2 cellular contexts compared by ENCODE assay signal in genomic region chr21:30740462-30740861, GRCh38.
TF ChIP-seq lines count a peak whose summit lies in the region.

No MANE protein-coding gene starts in this region.

TF ChIP-seq in HepG2, 621 proteins besides CTCF, POLR2A, EP300 and RAD21:
- TF ChIP-seq ZNF501 (CRISPR knock-in tag; IDR thresholded peaks at IDR 0.05) (no peak), POLR2AphosphoS5 (IDR thresholded peaks at IDR 0.05; ENCODE audit: low read depth, low read length) (no peak), FOXM1 (CRISPR knock-in tag; IDR thresholded peaks at IDR 0.05) (no peak), E2F1 (CRISPR knock-in tag; IDR thresholded peaks at IDR 0.05) (no peak), ZNF704 (CRISPR knock-in tag; IDR thresholded peaks at IDR 0.05; ENCODE audit: borderline replicate concordance) (no peak), AFF4 (CRISPR knock-in tag; IDR thresholded peaks at IDR 0.05) (no peak), ZNF510 (CRISPR knock-in tag; IDR thresholded peaks at IDR 0.05; ENCODE audit: low read depth) (no peak), MAFK (conservative IDR thresholded peaks at IDR 0.05 in 1 of 2, IDR thresholded peaks at IDR 0.05 in 1 of 2; ENCODE audit: low read length in 2 of 2) (peak; percentile 13 to 74; a peak in 3 of 4 replicates), ZNF513 (CRISPR knock-in tag; conservative IDR thresholded peaks at IDR 0.05) (no peak), MAFF (IDR thresholded peaks at IDR 0.05; ENCODE audit: low read depth, low read length) (peak; percentile 54), ZKSCAN8 (CRISPR knock-in tag; IDR thresholded peaks at IDR 0.05; ENCODE audit: borderline replicate concordance) (no peak), NR2F2 (IDR thresholded peaks at IDR 0.05; ENCODE audit: borderline replicate concordance, low read depth) (no peak)
TF ChIP-seq in HepG2: peak in this region for 2.

TF ChIP-seq in K562, 482 proteins besides CTCF, POLR2A, EP300 and RAD21:
- TF ChIP-seq E2F1 (CRISPR knock-in tag; IDR thresholded peaks at IDR 0.05) (no peak), PREB (CRISPR knock-in tag; IDR thresholded peaks at IDR 0.05) (no peak), MAFF (IDR thresholded peaks at IDR 0.05; ENCODE audit: low read length) (peak; percentile 14; the same call in 1 of the 2 replicates), MTA3 (IDR thresholded peaks at IDR 0.05; ENCODE audit: borderline replicate concordance) (no peak), MXI1 (IDR thresholded peaks at IDR 0.05; ENCODE audit: low read depth, low read length) (no peak)
